In the genomic region with DNA sequence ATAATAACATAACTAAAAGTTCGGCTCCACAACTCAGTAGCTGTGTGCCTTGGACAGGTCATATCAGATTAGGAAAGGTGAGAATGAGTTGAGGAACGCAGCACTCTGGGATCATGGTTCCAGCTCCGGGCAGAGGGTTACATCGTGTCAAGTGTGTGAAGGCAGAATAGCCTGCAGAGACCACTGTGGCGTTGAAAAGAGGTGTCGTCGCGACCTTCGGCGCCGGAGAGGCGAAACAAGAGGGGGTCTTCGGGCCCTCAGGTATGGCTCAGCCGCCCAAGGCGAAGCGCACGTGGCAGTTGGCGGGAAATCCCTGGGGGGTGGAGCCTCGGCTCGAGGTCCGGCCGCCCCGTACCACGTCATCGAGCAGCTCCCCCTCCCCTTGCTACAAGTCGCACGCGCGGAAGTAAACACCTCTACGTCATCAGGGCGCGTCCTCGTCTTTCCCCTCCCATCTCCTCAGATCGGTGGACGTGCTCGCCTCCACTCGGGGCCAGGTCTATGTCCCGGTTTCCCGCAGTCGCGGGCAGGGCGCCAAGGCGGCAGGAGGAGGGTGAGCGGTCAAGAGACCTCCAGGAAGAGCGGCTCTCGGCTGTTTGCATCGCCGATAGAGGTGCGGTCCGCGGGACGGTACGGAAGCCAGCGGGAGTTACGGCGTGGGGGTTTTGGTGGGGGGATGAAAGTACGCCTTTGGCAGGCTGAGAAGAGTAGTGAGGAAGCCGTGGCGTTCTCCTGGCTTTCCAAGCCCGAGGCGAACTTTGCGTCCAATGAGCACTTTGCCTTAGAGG, we compare ENCODE assay signal across 8 cellular contexts. TPM values are rescaled to one million over a fixed set of nuclear protein-coding genes. Genes with fewer than 3 reads are reported as not detected.
DNase-seq lines count a peak whose midpoint lies in the region; ATAC-seq and TF ChIP-seq lines count a peak whose summit lies in the region.

A gene with protein sequence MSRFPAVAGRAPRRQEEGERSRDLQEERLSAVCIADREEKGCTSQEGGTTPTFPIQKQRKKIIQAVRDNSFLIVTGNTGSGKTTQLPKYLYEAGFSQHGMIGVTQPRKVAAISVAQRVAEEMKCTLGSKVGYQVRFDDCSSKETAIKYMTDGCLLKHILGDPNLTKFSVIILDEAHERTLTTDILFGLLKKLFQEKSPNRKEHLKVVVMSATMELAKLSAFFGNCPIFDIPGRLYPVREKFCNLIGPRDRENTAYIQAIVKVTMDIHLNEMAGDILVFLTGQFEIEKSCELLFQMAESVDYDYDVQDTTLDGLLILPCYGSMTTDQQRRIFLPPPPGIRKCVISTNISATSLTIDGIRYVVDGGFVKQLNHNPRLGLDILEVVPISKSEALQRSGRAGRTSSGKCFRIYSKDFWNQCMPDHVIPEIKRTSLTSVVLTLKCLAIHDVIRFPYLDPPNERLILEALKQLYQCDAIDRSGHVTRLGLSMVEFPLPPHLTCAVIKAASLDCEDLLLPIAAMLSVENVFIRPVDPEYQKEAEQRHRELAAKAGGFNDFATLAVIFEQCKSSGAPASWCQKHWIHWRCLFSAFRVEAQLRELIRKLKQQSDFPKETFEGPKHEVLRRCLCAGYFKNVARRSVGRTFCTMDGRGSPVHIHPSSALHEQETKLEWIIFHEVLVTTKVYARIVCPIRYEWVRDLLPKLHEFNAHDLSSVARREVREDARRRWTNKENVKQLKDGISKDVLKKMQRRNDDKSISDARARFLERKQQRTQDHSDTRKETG (plus strand): TSS at position 440 of the 788 bp plus-strand sequence. CDS start 62 bp downstream, at position 502.

- 6 to 16% methylated on average over 16 to 20 of the region's 62 CpGs for WGBS in gastroesophageal sphincter (ENCODE audit: low coverage in 1 of 2), 2 donors

- peaks cover 7% of the 10 kb centered on the region for H3K36me3 Mint-ChIP-seq in activated naive CD4-positive, alpha-beta T cell treated with anti-CD3 and anti-CD28 coated beads for 36 hours (ENCODE audit: low read depth)

- H3K9me3 Mint-ChIP-seq in activated naive CD4-positive, alpha-beta T cell treated with anti-CD3 and anti-CD28 coated beads for 36 hours: peaks cover 6% of the 10 kb centered on the region

- ATAC-seq in gastroesophageal sphincter: peak; percentile 95

- H3K36me3 ChIP-seq in HEK293 (ENCODE audit: control insufficient read depth in 2 of 2, insufficient read depth in 1 of 2, low read length in 2 of 2): peaks cover 9 to 10% of the 10 kb centered on the region in 2 experiments
- H3K36me3 ChIP-seq in gastroesophageal sphincter: peaks cover 0 to 4% of the 10 kb centered on the region in 2 donors
- no peaks in the 10 kb centered on the region for H3K36me3 ChIP-seq in neutrophil

- TF ChIP-seq CTCF in HEK293 (tag by site-specific recombination; IDR thresholded peaks at IDR 0.05) (peak; percentile 7; the same call in 1 of the 2 replicates), NB4 (IDR thresholded peaks at IDR 0.05; ENCODE audit: low read depth, low read length) (no peak), gastroesophageal sphincter (IDR thresholded peaks at IDR 0.05) (no peak), neutrophil (IDR thresholded peaks at IDR 0.05) (peak; percentile 21), subcutaneous adipose tissue (IDR thresholded peaks at IDR 0.05; ENCODE audit: low read depth) (no peak)

- no peak for TF ChIP-seq EP300 in gastroesophageal sphincter (IDR thresholded peaks at IDR 0.05)

- peaks cover 21% of the 10 kb centered on the region for H3K4me1 Mint-ChIP-seq in activated naive CD4-positive, alpha-beta T cell treated with anti-CD3 and anti-CD28 coated beads for 36 hours (ENCODE audit: low read depth)

- H3K27ac Mint-ChIP-seq in activated naive CD4-positive, alpha-beta T cell treated with anti-CD3 and anti-CD28 coated beads for 36 hours: peak within 1 kb of the TSS; percentile 98

- no peaks in the 10 kb centered on the region for H3K27me3 Mint-ChIP-seq in activated naive CD4-positive, alpha-beta T cell treated with anti-CD3 and anti-CD28 coated beads for 36 hours (ENCODE audit: low read depth)

- intact Hi-C loops in activated naive CD4-positive, alpha-beta T cell treated with anti-CD3 and anti-CD28 coated beads for 36 hours (cut with micrococcal nuclease): loop anchor here (1.0 to 5.0 kb wide), 6 partner anchors 54 to 1048 kb away; a partner anchor contains a TSS

- peak within 1 kb of the TSS; percentile 100 for H3K4me3 Mint-ChIP-seq in activated naive CD4-positive, alpha-beta T cell treated with anti-CD3 and anti-CD28 coated beads for 36 hours

- POLR2A ChIA-PET in HEK293 (lab: Yijun Ruan, JAX): interaction anchor here (0.6 to 2.1 kb wide), 7 partner anchors 27 to 254 kb away, joined by 3 to 17 read pairs (median 3); a partner anchor contains a TSS

- H3K4me3 ChIP-seq in HEK293 (ENCODE audit: low read depth, low read length) (peak within 1 kb of the TSS; percentile 90), NB4 (ENCODE audit: low read depth, low read length) (peak within 1 kb of the TSS; percentile 95), gastroesophageal sphincter (peak within 1 kb of the TSS; percentile 65 to 78), neutrophil (ENCODE audit: low read depth in 1 of 2, low read length in 1 of 2) (peak within 1 kb of the TSS; percentile 93 to 99)

- H3K27ac ChIP-seq in HEK293 (ENCODE audit: extremely low read depth, low read depth, low read length): peak within 1 kb of the TSS; percentile 37; the same call in 1 of the 2 replicates
- peak within 1 kb of the TSS; percentile 36 to 89 (median 88) for H3K27ac ChIP-seq in gastroesophageal sphincter
- H3K27ac ChIP-seq in neutrophil: peak within 1 kb of the TSS; percentile 91

- peaks cover 5% of the 10 kb centered on the region; the same call in 1 of the 2 replicates for H3K4me1 ChIP-seq in HEK293 (ENCODE audit: control insufficient read depth, insufficient read depth, low read length)
- H3K4me1 ChIP-seq in gastroesophageal sphincter: peaks cover 0 to 21% (median 6%) of the 10 kb centered on the region in 3 donors
- H3K4me1 ChIP-seq in neutrophil (ENCODE audit: control insufficient read depth in 1 of 2, insufficient read depth in 1 of 2, low read depth in 1 of 2, low read length in 1 of 2): peaks cover 13 to 16% of the 10 kb centered on the region in 2 experiments

- peak; percentile 97 for DNase-seq in ELR (ENCODE audit: low read depth)
- DNase-seq in NB4 (ENCODE audit: low read depth): peak; percentile 94
- peak; percentile 96 for DNase-seq in SK-N-DZ (ENCODE audit: low spot score)
- DNase-seq in activated naive CD4-positive, alpha-beta T cell treated with anti-CD3 and anti-CD28 coated beads for 36 hours: peak; percentile 98

- no peaks in the 10 kb centered on the region for H3K27me3 ChIP-seq in gastroesophageal sphincter
- H3K27me3 ChIP-seq in neutrophil: no peaks in the 10 kb centered on the region

- no peaks in the 10 kb centered on the region for H3K9me3 ChIP-seq in HEK293 (ENCODE audit: control insufficient read depth, insufficient read depth, low read depth, low read length)
- H3K9me3 ChIP-seq in gastroesophageal sphincter: no peaks in the 10 kb centered on the region
- H3K9me3 ChIP-seq in neutrophil: no peaks in the 10 kb centered on the region

- CTCF ChIA-PET in HEK293 (lab: Yijun Ruan, JAX): interaction anchor here (0.7 to 1.6 kb wide), 4 partner anchors 94 to 472 kb away, joined by 3 to 4 read pairs (median 3); no protein-coding TSS in a partner anchor
- CTCF ChIA-PET in activated naive CD4-positive, alpha-beta T cell treated with anti-CD3 and anti-CD28 coated beads for 36 hours (lab: Charles Lee): interaction anchor here (1.0 kb wide), 1 partner anchor 41 kb away, joined by 4 read pairs; no protein-coding TSS in a partner anchor

- TF ChIP-seq POLR2A in NB4 (IDR thresholded peaks at IDR 0.05; ENCODE audit: extremely low read depth, insufficient read length) (peak; percentile 65), gastroesophageal sphincter (IDR thresholded peaks at IDR 0.05) (peak; percentile 40 to 65)

TF ChIP-seq in HEK293, 187 proteins besides CTCF, POLR2A, EP300 and RAD21 (continues in another document):
- TF ChIP-seq, protein P1, sequence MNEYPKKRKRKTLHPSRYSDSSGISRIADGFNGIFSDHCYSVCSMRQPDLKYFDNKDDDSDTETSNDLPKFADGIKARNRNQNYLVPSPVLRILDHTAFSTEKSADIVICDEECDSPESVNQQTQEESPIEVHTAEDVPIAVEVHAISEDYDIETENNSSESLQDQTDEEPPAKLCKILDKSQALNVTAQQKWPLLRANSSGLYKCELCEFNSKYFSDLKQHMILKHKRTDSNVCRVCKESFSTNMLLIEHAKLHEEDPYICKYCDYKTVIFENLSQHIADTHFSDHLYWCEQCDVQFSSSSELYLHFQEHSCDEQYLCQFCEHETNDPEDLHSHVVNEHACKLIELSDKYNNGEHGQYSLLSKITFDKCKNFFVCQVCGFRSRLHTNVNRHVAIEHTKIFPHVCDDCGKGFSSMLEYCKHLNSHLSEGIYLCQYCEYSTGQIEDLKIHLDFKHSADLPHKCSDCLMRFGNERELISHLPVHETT (tag by site-specific recombination; IDR thresholded peaks at IDR 0.05): peak; percentile 86; the same call in 1 of the 2 replicates
- TF ChIP-seq SETDB1 (IDR thresholded peaks at IDR 0.05; ENCODE audit: insufficient read length, low read length): peak; percentile 99
- peak; percentile 96 for TF ChIP-seq ZFP69B (tag by site-specific recombination; IDR thresholded peaks at IDR 0.05)
- TF ChIP-seq, protein P2, sequence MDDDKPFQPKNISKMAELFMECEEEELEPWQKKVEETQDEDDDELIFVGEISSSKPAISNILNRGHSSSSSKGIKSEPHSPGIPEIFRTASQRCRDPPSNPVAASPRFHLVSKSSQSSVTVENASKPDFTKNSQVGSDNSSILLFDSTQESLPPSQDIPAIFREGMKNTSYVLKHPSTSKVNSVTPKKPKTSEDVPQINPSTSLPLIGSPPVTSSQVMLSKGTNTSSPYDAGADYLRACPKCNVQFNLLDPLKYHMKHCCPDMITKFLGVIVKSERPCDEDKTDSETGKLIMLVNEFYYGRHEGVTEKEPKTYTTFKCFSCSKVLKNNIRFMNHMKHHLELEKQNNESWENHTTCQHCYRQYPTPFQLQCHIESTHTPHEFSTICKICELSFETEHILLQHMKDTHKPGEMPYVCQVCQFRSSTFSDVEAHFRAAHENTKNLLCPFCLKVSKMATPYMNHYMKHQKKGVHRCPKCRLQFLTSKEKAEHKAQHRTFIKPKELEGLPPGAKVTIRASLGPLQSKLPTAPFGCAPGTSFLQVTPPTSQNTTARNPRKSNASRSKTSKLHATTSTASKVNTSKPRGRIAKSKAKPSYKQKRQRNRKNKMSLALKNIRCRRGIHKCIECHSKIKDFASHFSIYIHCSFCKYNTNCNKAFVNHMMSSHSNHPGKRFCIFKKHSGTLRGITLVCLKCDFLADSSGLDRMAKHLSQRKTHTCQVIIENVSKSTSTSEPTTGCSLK (tag by site-specific recombination; IDR thresholded peaks at IDR 0.05): 0 out of 2 replicates have a peak, but pooled peaks have one; percentile 79
- no peak for TF ChIP-seq ZNF16 (tag by site-specific recombination; IDR thresholded peaks at IDR 0.05; ENCODE audit: low read depth)

RNA-seq across cellular contexts. Expression of the gene that starts here (rescaled TPM):
- polyA plus RNA-seq in SK-N-DZ (2014; cell fraction: cytosol; rRNA removed): 117 and 131 TPM in 2 replicates
- polyA plus RNA-seq in SK-N-DZ (2014; cell fraction: nucleus; rRNA removed): 62.9 and 76.6 TPM in 2 replicates
- 10 to 100 TPM; 14.2 to 15.3 TPM for total RNA-seq in activated naive CD4-positive, alpha-beta T cell treated with anti-CD3 and anti-CD28 coated beads for 36 hours
- total RNA-seq in gastroesophageal sphincter (10 to 100 TPM; 33.0 to 68.9 (median 47.7) TPM), subcutaneous adipose tissue (10 to 100 TPM; 41.6 to 54.8 (median 49.3) TPM)

Comparison
In these comparisons a context has a peak if more than half of its experiments do, and no peak if none do; other contexts are left out.
1. Peak in every context shown above with its lines: DNase-seq, ATAC-seq, H3K4me3 ChIP-seq and H3K27ac ChIP-seq.
2. H3K27ac ChIP-seq: peak in every context shown above with its lines; median percentile 91 in neutrophil; 88 in gastroesophageal sphincter; 37 in HEK293.
3. CTCF ChIP-seq: peak in HEK293 (single experiment) and neutrophil (single experiment); none in NB4 (single experiment), gastroesophageal sphincter (0 of 4) and subcutaneous adipose tissue (single experiment).